In genomic region chr3:58422756-58423324, GRCh38 we compare ENCODE assay signal across 10 cellular contexts. TPM values are rescaled to one million over a fixed set of nuclear protein-coding genes. Genes with fewer than 3 reads are reported as not detected.
DNase-seq lines count a peak whose midpoint lies in the region; ATAC-seq and TF ChIP-seq lines count a peak whose summit lies in the region.
"Had no signal": no experiment of that assay in that cellular context is flagged by ENCODE, and none has a peak within 500 bp of the region (broad histone marks: within the 10 kb centered on the region; RNA-seq: fewer than 3 reads in every experiment).

No MANE protein-coding gene starts in this region.

- H3K27me3 ChIP-seq in upper lobe of right lung, result no peaks in the 10 kb centered on the region

- TF ChIP-seq CTCF in upper lobe of right lung (IDR thresholded peaks at IDR 0.05), result peak; percentile 27

- peak overlapping the region; percentile 40 for H3K27ac Mint-ChIP-seq in activated T-helper 17 cell treated with anti-CD3 and anti-CD28 coated beads, Interleukin-2, amount 50 U/mL, for 72 hours

- H3K9me3 ChIP-seq in upper lobe of right lung, result no peaks in the 10 kb centered on the region

- H3K4me1 ChIP-seq in upper lobe of right lung, result peaks cover 6% of the 10 kb centered on the region

- H3K27ac ChIP-seq in upper lobe of right lung, result no peak overlapping the region
- H3K27ac ChIP-seq: KMS-11, SK-N-MC had no signal

- peaks cover 83% of the 10 kb centered on the region for H3K36me3 Mint-ChIP-seq in activated T-helper 17 cell treated with anti-CD3 and anti-CD28 coated beads, Interleukin-2, amount 50 U/mL, for 72 hours (ENCODE audit: low read depth)

- intact Hi-C loops in Right ventricle myocardium superior (cut with DNase I), result no loop called here
- intact Hi-C loops in cardiac septum (cut with DNase I), result no loop called here
- intact Hi-C loops in upper lobe of right lung (cut with DNase I), result no loop called here

- peaks cover 70% of the 10 kb centered on the region for H3K36me3 ChIP-seq in upper lobe of right lung

- no peak overlapping the region for H3K4me3 Mint-ChIP-seq in activated T-helper 17 cell treated with anti-CD3 and anti-CD28 coated beads, Interleukin-2, amount 50 U/mL, for 72 hours

- no peaks in the 10 kb centered on the region for H3K27me3 Mint-ChIP-seq in activated T-helper 17 cell treated with anti-CD3 and anti-CD28 coated beads, Interleukin-2, amount 50 U/mL, for 72 hours

- DNase-seq in Right ventricle myocardium superior (no peak), cardiac septum (ENCODE audit: low spot score) (no peak), islet precursor cell (peak; percentile 46), upper lobe of right lung (no peak), ureter (ENCODE audit: low spot score) (no peak)

- no peaks in the 10 kb centered on the region for H3K9me3 Mint-ChIP-seq in activated T-helper 17 cell treated with anti-CD3 and anti-CD28 coated beads, Interleukin-2, amount 50 U/mL, for 72 hours

- H3K4me3 ChIP-seq in upper lobe of right lung, result no peak overlapping the region
- H3K4me3 ChIP-seq: SK-N-MC had no signal

- ATAC-seq in Right ventricle myocardium superior (ENCODE audit: poor library complexity) (peak; percentile 32), upper lobe of right lung (peak; percentile 83), HG03442 (IDR thresholded peaks at IDR 0.05; ENCODE audit: unreplicated experiment) (no peak), GM21723 (IDR thresholded peaks at IDR 0.05; ENCODE audit: unreplicated experiment) (no peak)
- ATAC-seq in activated T-helper 17 cell treated with anti-CD3 and anti-CD28 coated beads, Interleukin-2, amount 50 U/mL, for 72 hours (replicated peaks), result no peak

- H3K4me1 Mint-ChIP-seq in activated T-helper 17 cell treated with anti-CD3 and anti-CD28 coated beads, Interleukin-2, amount 50 U/mL, for 72 hours, result no peaks in the 10 kb centered on the region

RNA-seq across cellular contexts. Expression of gene PDHB, which starts 10.8 kb away (rescaled TPM):
- total RNA-seq in Right ventricle myocardium superior, result 209 TPM
- 174 TPM for total RNA-seq in cardiac septum
- total RNA-seq in activated T-helper 17 cell treated with anti-CD3 and anti-CD28 coated beads, Interleukin-2, amount 50 U/mL, for 72 hours, result 10 to 100 TPM; 37.1 to 66.6 TPM
- 49.6 TPM for total RNA-seq in upper lobe of right lung
- total RNA-seq in ureter, result 42.2 TPM

Comparison
In these comparisons a context has a peak if more than half of its experiments do, and no peak if none do; other contexts are left out.
1. ATAC-seq: peak in Right ventricle myocardium superior (single experiment) and upper lobe of right lung (single experiment); none in activated T-helper 17 cell treated with anti-CD3 and anti-CD28 coated beads, Interleukin-2, amount 50 U/mL, for 72 hours (single experiment), HG03442 (single experiment) and GM21723 (single experiment).